Comparison of ENCODE assay signal across 19 cellular contexts in the genomic region with DNA sequence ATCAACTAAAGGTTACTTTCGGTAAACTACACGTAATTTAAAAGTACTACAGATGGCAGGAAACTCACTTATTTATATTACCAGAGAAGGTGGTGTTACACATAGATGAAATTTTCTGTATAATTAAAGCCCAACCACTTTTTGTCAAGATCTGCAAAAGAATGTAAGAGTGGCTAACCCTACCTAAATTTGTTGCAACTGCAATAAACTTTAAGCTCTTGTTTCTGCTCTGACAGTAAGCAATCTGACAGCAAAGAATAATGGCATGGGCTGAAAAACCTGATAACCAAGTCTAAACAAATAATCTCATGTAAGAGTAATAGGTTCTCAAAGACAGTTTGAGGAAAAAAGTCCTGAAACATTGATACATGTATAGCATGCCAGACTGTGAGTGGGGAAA.
"Had no signal": no experiment of that assay in that cellular context is flagged by ENCODE, and none has a peak within 500 bp of the region (broad histone marks: within the 10 kb centered on the region; RNA-seq: fewer than 3 reads in every experiment).

No MANE protein-coding gene starts in this region.

- H3K4me1 Mint-ChIP-seq: immature natural killer cell; naive B cell; stimulated activated effector memory CD8-positive, alpha-beta T cell treated with anti-CD3 and anti-CD28 coated beads, Interleukin-12 subunit alpha, Interleukin-12 subunit beta, amount 100 ng/mL, for 72 hours had no signal

- H3K27me3 Mint-ChIP-seq: stimulated activated naive CD8-positive, alpha-beta T cell treated with anti-CD3 and anti-CD28 coated beads, Interleukin-15, Interleukin-2, amounts not matched to agents 100 ng/mL and 50 ng/mL, for 24 hours had no signal

- H3K4me3 Mint-ChIP-seq: dendritic cell treated with granulocyte-macrophage colony-stimulating factor and Interleukin-4, amounts not matched to agents 40 ng/mL and 50 ng/mL, for 4 days; immature natural killer cell; naive B cell; nephron progenitor cell; stimulated activated effector memory CD8-positive, alpha-beta T cell treated with anti-CD3 and anti-CD28 coated beads, Interleukin-12 subunit alpha, Interleukin-12 subunit beta, amount 100 ng/mL, for 72 hours; stimulated activated naive CD8-positive, alpha-beta T cell treated with anti-CD3 and anti-CD28 coated beads, Interleukin-15, Interleukin-2, amounts not matched to agents 100 ng/mL and 50 ng/mL, for 24 hours had no signal

- H3K36me3 ChIP-seq: esophagus squamous epithelium, tibial artery, upper lobe of right lung, vagina had no signal

- H3K27me3 ChIP-seq: esophagus squamous epithelium, tibial artery, upper lobe of right lung, vagina had no signal

- H3K36me3 Mint-ChIP-seq: immature natural killer cell; naive B cell; stimulated activated effector memory CD8-positive, alpha-beta T cell treated with anti-CD3 and anti-CD28 coated beads, Interleukin-12 subunit alpha, Interleukin-12 subunit beta, amount 100 ng/mL, for 72 hours had no signal

- H3K4me2 ChIP-seq: smooth muscle cell had no signal

- H3K27ac ChIP-seq: esophagus squamous epithelium, foreskin keratinocyte, tibial artery, upper lobe of right lung, vagina had no signal

- H3K4me3 ChIP-seq: esophagus squamous epithelium, lung, smooth muscle cell, tibial artery, upper lobe of right lung, vagina had no signal

- H3K9me3 ChIP-seq: esophagus squamous epithelium, tibial artery, upper lobe of right lung, vagina had no signal

- H3K4me1 ChIP-seq: esophagus squamous epithelium, foreskin keratinocyte, tibial artery, upper lobe of right lung, vagina had no signal

- DNase-seq: esophagus squamous epithelium; foreskin keratinocyte; immature natural killer cell; left ventricle myocardium superior; mesenchymal stem cell; naive B cell; nephron progenitor cell; posterior cingulate gyrus; right cardiac atrium; stimulated activated CD4-positive, alpha-beta T cell treated with anti-CD3 and anti-CD28 coated beads, Interleukin-4, amount 100 ng/mL, for 1 hour; stimulated activated CD8-positive, alpha-beta memory T cell treated with anti-CD3 and anti-CD28 coated beads, Interleukin-4, amount 100 ng/mL, for 48 hours; tibial artery; upper lobe of right lung had no signal

- ATAC-seq: foreskin keratinocyte; left ventricle myocardium superior; right cardiac atrium; stimulated activated effector memory CD8-positive, alpha-beta T cell treated with anti-CD3 and anti-CD28 coated beads, Interleukin-12 subunit alpha, Interleukin-12 subunit beta, amount 100 ng/mL, for 72 hours; upper lobe of right lung had no signal

- H3K27ac Mint-ChIP-seq: dendritic cell treated with granulocyte-macrophage colony-stimulating factor and Interleukin-4, amounts not matched to agents 40 ng/mL and 50 ng/mL, for 4 days; immature natural killer cell; naive B cell; nephron progenitor cell; stimulated activated effector memory CD8-positive, alpha-beta T cell treated with anti-CD3 and anti-CD28 coated beads, Interleukin-12 subunit alpha, Interleukin-12 subunit beta, amount 100 ng/mL, for 72 hours; stimulated activated naive CD8-positive, alpha-beta T cell treated with anti-CD3 and anti-CD28 coated beads, Interleukin-15, Interleukin-2, amounts not matched to agents 100 ng/mL and 50 ng/mL, for 24 hours had no signal
